ENCODE assay signal across 8 cellular contexts in genomic region chr10:103193820-103194529, GRCh38. TPM values are rescaled to one million over a fixed set of nuclear protein-coding genes. Genes with fewer than 3 reads are reported as not detected.
DNase-seq lines count a peak whose midpoint lies in the region; ATAC-seq and FAIRE-seq lines count a peak whose summit lies in the region.

No MANE protein-coding gene starts in this region.

- peaks cover 34% of the 10 kb centered on the region for H3K4me1 Mint-ChIP-seq in activated CD4-positive, alpha-beta T cell treated with anti-CD3 and anti-CD28 coated beads, Interleukin-2, amount 10 ng/mL, durations not matched to agents 24 days and 14 days

- 46 to 64% (median 53%) methylated on average over 14 of the region's 14 CpGs for WGBS in small intestine, 3 donors

- H3K27me3 ChIP-seq in small intestine (ENCODE audit: control insufficient read depth in 2 of 2, insufficient read depth in 2 of 2, low read length in 2 of 2), result no peaks in the 10 kb centered on the region

- H3K9me3 Mint-ChIP-seq in activated CD4-positive, alpha-beta T cell treated with anti-CD3 and anti-CD28 coated beads, Interleukin-2, amount 10 ng/mL, durations not matched to agents 24 days and 14 days, result no peaks in the 10 kb centered on the region
- no peaks in the 10 kb centered on the region for H3K9me3 Mint-ChIP-seq in activated naive CD4-positive, alpha-beta T cell treated with anti-CD3 and anti-CD28 coated beads, Interleukin-2, amount 50 U/mL, for 72 hours

- H3K4me3 Mint-ChIP-seq in activated CD4-positive, alpha-beta T cell treated with anti-CD3 and anti-CD28 coated beads, Interleukin-2, amount 10 ng/mL, durations not matched to agents 24 days and 14 days, result peak overlapping the region; percentile 100

- peak overlapping the region in 1 of 2 donors; percentile 8 for H3K27ac ChIP-seq in small intestine (ENCODE audit: low read depth in 1 of 2, low read length in 1 of 2)

- DNase-seq in activated CD4-positive, alpha-beta T cell treated with anti-CD3 and anti-CD28 coated beads, Interleukin-2, amount 10 ng/mL, durations not matched to agents 24 days and 14 days, result no peak
- no peak for DNase-seq in activated CD4-positive, alpha-beta T cell treated with anti-CD3 and anti-CD28 coated beads, Interleukin-2, amount 50 U/mL, for 48 hours
- DNase-seq in SIG-M5 treated with dmso at 0.1 percent for 504 hours (lab: John Stamatoyannopoulos, UW; ENCODE audit: unreplicated experiment) (peak; percentile 61), fibroblast of gingiva (ENCODE audit: low read depth) (peak; percentile 36), small intestine (peak; percentile 24), NCI-H2107 (lab: John Stamatoyannopoulos, UW) (no peak)
- DNase-seq in activated naive CD4-positive, alpha-beta T cell treated with anti-CD3 and anti-CD28 coated beads, Interleukin-2, amount 50 U/mL, for 72 hours (ENCODE audit: low spot score in 2 of 2), result no peak

- H3K36me3 Mint-ChIP-seq in activated CD4-positive, alpha-beta T cell treated with anti-CD3 and anti-CD28 coated beads, Interleukin-2, amount 10 ng/mL, durations not matched to agents 24 days and 14 days (ENCODE audit: low read depth), result peaks cover 8% of the 10 kb centered on the region
- H3K36me3 Mint-ChIP-seq in activated naive CD4-positive, alpha-beta T cell treated with anti-CD3 and anti-CD28 coated beads, Interleukin-2, amount 50 U/mL, for 72 hours, result peaks cover 15 to 17% of the 10 kb centered on the region in 2 donors

- intact Hi-C loops in activated CD4-positive, alpha-beta T cell treated with anti-CD3 and anti-CD28 coated beads, Interleukin-2, amount 10 ng/mL, durations not matched to agents 24 days and 14 days (cut with micrococcal nuclease), result loop anchor here (2.0 to 10.0 kb wide), 3 partner anchors 59 to 275 kb away; partner anchors contain the start of genes CNNM2 and TAF5

- no peaks in the 10 kb centered on the region for H3K27me3 Mint-ChIP-seq in activated CD4-positive, alpha-beta T cell treated with anti-CD3 and anti-CD28 coated beads, Interleukin-2, amount 10 ng/mL, durations not matched to agents 24 days and 14 days

- no peaks in the 10 kb centered on the region for H3K9me3 ChIP-seq in small intestine (ENCODE audit: control insufficient read depth, low read depth)

- no peak for ATAC-seq in GM21447 (IDR thresholded peaks at IDR 0.05; ENCODE audit: unreplicated experiment)
- ATAC-seq in activated naive CD4-positive, alpha-beta T cell treated with anti-CD3 and anti-CD28 coated beads, Interleukin-2, amount 50 U/mL, for 72 hours, result no peak

- no peaks in the 10 kb centered on the region for H3K36me3 ChIP-seq in small intestine (ENCODE audit: control insufficient read depth in 2 of 2, insufficient read depth in 2 of 2, low read length in 2 of 2)

- H3K4me3 ChIP-seq in small intestine (ENCODE audit: low read depth in 1 of 2, low read length in 2 of 2), result peak overlapping the region in 1 of 2 donors; percentile 99

- H3K27ac Mint-ChIP-seq in activated CD4-positive, alpha-beta T cell treated with anti-CD3 and anti-CD28 coated beads, Interleukin-2, amount 10 ng/mL, durations not matched to agents 24 days and 14 days, result peak overlapping the region; percentile 88
- H3K27ac Mint-ChIP-seq in activated naive CD4-positive, alpha-beta T cell treated with anti-CD3 and anti-CD28 coated beads, Interleukin-2, amount 50 U/mL, for 72 hours, result peak overlapping the region in 1 of 2 donors; percentile 100

- no peak for FAIRE-seq in small intestine (lab: Jason Lieb, UNC)

- peaks cover 2 to 6% of the 10 kb centered on the region in 2 donors for H3K4me1 ChIP-seq in small intestine (ENCODE audit: control insufficient read depth in 2 of 2, insufficient read depth in 1 of 2, low read depth in 1 of 2, low read length in 1 of 2)

RNA-seq across cellular contexts. Expression of gene NT5C2, which starts 0.9 kb away (rescaled TPM):
- total RNA-seq in activated CD4-positive, alpha-beta T cell treated with anti-CD3 and anti-CD28 coated beads, Interleukin-2, amount 10 ng/mL, durations not matched to agents 24 days and 14 days, result 51.8 and 57.6 TPM in 2 replicates
- polyA plus RNA-seq in small intestine, result 10 to 100 TPM; 15.7 to 25.0 (median 15.7) TPM
- total RNA-seq in activated naive CD4-positive, alpha-beta T cell treated with anti-CD3 and anti-CD28 coated beads, Interleukin-2, amount 50 U/mL, for 72 hours, result 10 to 100 TPM; 42.0 to 46.5 TPM

RNA-seq across cellular contexts. Expression of gene RPEL1, which starts 51.7 kb away (rescaled TPM):
- total RNA-seq in activated CD4-positive, alpha-beta T cell treated with anti-CD3 and anti-CD28 coated beads, Interleukin-2, amount 10 ng/mL, durations not matched to agents 24 days and 14 days, result not detected in 2 replicates
- under 1 TPM in 1 of 3 donors, not detected in 2; 0.01 TPM for polyA plus RNA-seq in small intestine
- not detected for total RNA-seq in activated naive CD4-positive, alpha-beta T cell treated with anti-CD3 and anti-CD28 coated beads, Interleukin-2, amount 50 U/mL, for 72 hours

Comparison
In these comparisons a context has a peak if more than half of its experiments do, and no peak if none do; other contexts are left out.
1. DNase-seq: peak in SIG-M5 treated with dmso at 0.1 percent for 504 hours (single experiment), fibroblast of gingiva (single experiment) and small intestine (single experiment); none in activated CD4-positive, alpha-beta T cell treated with anti-CD3 and anti-CD28 coated beads, Interleukin-2, amount 10 ng/mL, durations not matched to agents 24 days and 14 days (single experiment), activated CD4-positive, alpha-beta T cell treated with anti-CD3 and anti-CD28 coated beads, Interleukin-2, amount 50 U/mL, for 48 hours (0 of 2), activated naive CD4-positive, alpha-beta T cell treated with anti-CD3 and anti-CD28 coated beads, Interleukin-2, amount 50 U/mL, for 72 hours (0 of 2) and NCI-H2107 (single experiment).